Comparison of ENCODE assay signal across 27 cellular contexts in the genomic region with DNA sequence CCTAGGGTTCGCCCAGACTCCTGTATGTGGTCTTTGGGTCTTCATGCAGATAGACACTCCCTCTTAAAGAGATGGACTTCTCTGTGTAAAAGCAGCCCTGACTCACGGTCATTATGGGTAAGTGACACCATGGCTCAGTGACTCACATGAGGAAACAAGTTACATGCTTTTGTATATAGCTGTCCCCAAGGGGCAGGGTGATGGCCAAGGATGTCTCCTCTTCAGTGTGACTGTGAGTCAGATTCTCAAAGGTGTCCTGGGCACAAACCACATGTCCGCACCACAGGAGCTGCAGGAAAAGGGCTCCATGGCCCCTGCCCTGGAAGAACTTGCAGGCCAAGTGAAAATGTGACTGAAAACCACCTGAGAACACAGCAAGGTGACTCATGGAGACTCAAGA.
DNase-seq lines count a peak whose midpoint lies in the region; ATAC-seq and TF ChIP-seq lines count a peak whose summit lies in the region.
"Had no signal": no experiment of that assay in that cellular context is flagged by ENCODE, and none has a peak within 500 bp of the region (broad histone marks: within the 10 kb centered on the region; RNA-seq: fewer than 3 reads in every experiment).

No MANE protein-coding gene starts in this region.

- no peak for ATAC-seq in GM19023 (IDR thresholded peaks at IDR 0.05; ENCODE audit: unreplicated experiment)
- ATAC-seq: body of pancreas, right lobe of liver had no signal

- in situ Hi-C loops in Caki2 (cut with HindIII; ENCODE audit: low pct_unique_long_range_greater_than_20kb, low sequenced_read_pairs): no loop called here

- H3K4me1 ChIP-seq in esophagus muscularis mucosa: no peaks in the 10 kb centered on the region
- H3K4me1 ChIP-seq: body of pancreas, right lobe of liver, testis had no signal

- H3K36me3 ChIP-seq in esophagus muscularis mucosa: no peaks in the 10 kb centered on the region
- H3K36me3 ChIP-seq: right lobe of liver had no signal

- intact Hi-C loops in esophagus muscularis mucosa (cut with DNase I): no loop called here

- H3K4me3 ChIP-seq in esophagus muscularis mucosa: no peak overlapping the region
- H3K4me3 ChIP-seq: body of pancreas, dorsolateral prefrontal cortex, right lobe of liver, testis had no signal

- H3K27ac ChIP-seq in esophagus muscularis mucosa (replicated peaks in 1 of 4): no peak overlapping the region
- H3K27ac ChIP-seq: body of pancreas, dorsolateral prefrontal cortex, right lobe of liver, testis had no signal

- H3K27me3 ChIP-seq in esophagus muscularis mucosa: peaks cover 0 to 55% (median 0%) of the 10 kb centered on the region in 4 donors
- H3K27me3 ChIP-seq: body of pancreas, right lobe of liver, testis had no signal

- no peak for TF ChIP-seq CTCF in esophagus muscularis mucosa (IDR thresholded peaks at IDR 0.05)

- DNase-seq in Caki2 (ENCODE audit: low read depth) (peak; percentile 88), RKO (ENCODE audit: low spot score) (peak; percentile 23), esophagus muscularis mucosa (ENCODE audit: extremely low spot score) (peak; percentile 91), mucosa of gallbladder (ENCODE audit: low spot score) (peak; percentile 33), NCI-H748 treated with DMSO at 0.1 percent for 48 hours (lab: John Stamatoyannopoulos, UW) (no peak), Kasumi-1 (lab: John Stamatoyannopoulos, UW) (no peak), activated T-cell treated with anti-CD3 and anti-CD28 coated beads for 4 hours (no peak)
- DNase-seq: activated CD4-positive, alpha-beta T cell treated with anti-CD3 and anti-CD28 coated beads for 48 hours; activated naive CD4-positive, alpha-beta T cell; activated T-cell treated with anti-CD3 and anti-CD28 coated beads, Interleukin-2, amount 50 U/mL, for 48 hours; AML-193; body of pancreas; CD8-positive, alpha-beta memory T cell; cerebellar nuclear complex; dorsolateral prefrontal cortex; GOT3; head of caudate nucleus; kidney glomerular epithelial cell; NCI-H1092 treated with DMSO at 0.1 percent for 48 hours; NCI-H187; NCI-H524 treated with DMSO at 0.1 percent for 48 hours; posterior cingulate gyrus; right lobe of liver; stimulated activated CD4-positive, alpha-beta T cell treated with anti-CD3 and anti-CD28 coated beads, Interleukin-15, amount 100 ng/mL, for 24 hours; stimulated activated naive CD4-positive, alpha-beta T cell treated with Interleukin-2 at 50 U/mL for 16 hours; testis had no signal

- 90% methylated on average over 3 of the region's 3 CpGs for WGBS in esophagus muscularis mucosa

- H3K9me3 ChIP-seq in esophagus muscularis mucosa: peaks cover 0 to 19% (median 3%) of the 10 kb centered on the region in 4 donors
- H3K9me3 ChIP-seq: right lobe of liver, testis had no signal

- TF ChIP-seq EP300 in esophagus muscularis mucosa (IDR thresholded peaks at IDR 0.05): no peak

- TF ChIP-seq POLR2A in esophagus muscularis mucosa (IDR thresholded peaks at IDR 0.05; ENCODE audit: low read depth): no peak

Comparison
In these comparisons a context has a peak if more than half of its experiments do, and no peak if none do; other contexts are left out.
1. DNase-seq: peak in Caki2 (single experiment), RKO (single experiment), esophagus muscularis mucosa (single experiment) and mucosa of gallbladder (single experiment); none in NCI-H748 treated with DMSO at 0.1 percent for 48 hours (single experiment), Kasumi-1 (0 of 2) and activated T-cell treated with anti-CD3 and anti-CD28 coated beads for 4 hours (single experiment).